Comparison of ENCODE assay signal across 13 cellular contexts in genomic region chr5:169299651-169300467, GRCh38. TPM values are rescaled to one million over a fixed set of nuclear protein-coding genes. Genes with fewer than 3 reads are reported as not detected.
A peak's percentile ranks its signal among the peaks of the same experiment; 100 is the strongest.
DNase-seq lines count a peak whose midpoint lies in the region; ATAC-seq, FAIRE-seq and TF ChIP-seq lines count a peak whose summit lies in the region.
"Had no signal": no experiment of that assay in that cellular context is flagged by ENCODE, and none has a peak within 500 bp of the region (broad histone marks: within the 10 kb centered on the region; RNA-seq: fewer than 3 reads in every experiment).

No MANE protein-coding gene starts in this region.

- no peak for FAIRE-seq in GM12892 (lab: Jason Lieb, UNC)
- FAIRE-seq: A204.1, HTR-8/SVneo had no signal

- H3K4me1 Mint-ChIP-seq in neural crest cell = peaks cover 23% of the 10 kb centered on the region
- H3K4me1 Mint-ChIP-seq: activated CD4-positive, alpha-beta T cell treated with anti-CD3 and anti-CD28 coated beads, Interleukin-2, amount 10 ng/mL, durations not matched to agents 24 days and 14 days had no signal

- ATAC-seq in Right ventricle myocardium superior (ENCODE audit: poor library complexity) (no peak), left ventricle myocardium superior (no peak), HG03045 (IDR thresholded peaks at IDR 0.05; ENCODE audit: unreplicated experiment) (no peak)

- intact Hi-C loops in Right ventricle myocardium superior (cut with DNase I) (loop anchor here (5.0 to 10.0 kb wide), 3 partner anchors 245 to 618 kb away; no protein-coding TSS in a partner anchor), left ventricle myocardium superior (cut with micrococcal nuclease) (loop anchor here (10.0 kb wide), 1 partner anchor 295 kb away; no protein-coding TSS in a partner anchor)

- H3K9me3 Mint-ChIP-seq in neural crest cell = no peaks in the 10 kb centered on the region
- H3K9me3 Mint-ChIP-seq: activated CD4-positive, alpha-beta T cell treated with anti-CD3 and anti-CD28 coated beads, Interleukin-2, amount 10 ng/mL, durations not matched to agents 24 days and 14 days; stimulated activated naive CD8-positive, alpha-beta T cell treated with anti-CD3 and anti-CD28 coated beads, Interleukin-15, Interleukin-2, amounts not matched to agents 100 ng/mL and 50 ng/mL, for 24 hours had no signal

- no peak overlapping the region for H3K27ac Mint-ChIP-seq in neural crest cell (ENCODE audit: unreplicated experiment)
- H3K27ac Mint-ChIP-seq: activated CD4-positive, alpha-beta T cell treated with anti-CD3 and anti-CD28 coated beads, Interleukin-2, amount 10 ng/mL, durations not matched to agents 24 days and 14 days; stimulated activated naive CD8-positive, alpha-beta T cell treated with anti-CD3 and anti-CD28 coated beads, Interleukin-15, Interleukin-2, amounts not matched to agents 100 ng/mL and 50 ng/mL, for 24 hours had no signal

- H3K36me3 Mint-ChIP-seq in neural crest cell (ENCODE audit: low read depth) = no peaks in the 10 kb centered on the region

- H3K4me3 Mint-ChIP-seq in neural crest cell = peak overlapping the region; percentile 80
- H3K4me3 Mint-ChIP-seq: activated CD4-positive, alpha-beta T cell treated with anti-CD3 and anti-CD28 coated beads, Interleukin-2, amount 10 ng/mL, durations not matched to agents 24 days and 14 days; stimulated activated naive CD8-positive, alpha-beta T cell treated with anti-CD3 and anti-CD28 coated beads, Interleukin-15, Interleukin-2, amounts not matched to agents 100 ng/mL and 50 ng/mL, for 24 hours had no signal

- peak overlapping the region; percentile 46 for H3K4me3 ChIP-seq in fibroblast of mammary gland (ENCODE audit: control insufficient read depth, low read depth, low read length)

- TF ChIP-seq POLR2A in GM12892 (IDR thresholded peaks at IDR 0.05; ENCODE audit: low read depth, low read length) = no peak

- no peak for TF ChIP-seq CTCF in fibroblast of mammary gland (conservative IDR thresholded peaks at IDR 0.05; ENCODE audit: control insufficient read depth, insufficient read depth, low read depth, low read length)
- TF ChIP-seq CTCF in neural crest cell (conservative IDR thresholded peaks at IDR 0.05) = no peak

- peaks cover 81% of the 10 kb centered on the region for H3K27me3 Mint-ChIP-seq in neural crest cell (ENCODE audit: low read depth)

- DNase-seq in Right ventricle myocardium superior (peak; percentile 44), left ventricle myocardium superior (no peak), fibroblast of mammary gland (ENCODE audit: low read depth) (peak; percentile 28), neural crest cell (ENCODE audit: low read depth, low spot score) (no peak), T-helper 1 cell (no peak), DMS53 (lab: John Stamatoyannopoulos, UW) (no peak), GM12892 (ENCODE audit: insufficient read length) (no peak)
- DNase-seq: activated CD4-positive, alpha-beta T cell treated with anti-CD3 and anti-CD28 coated beads, Interleukin-2, amount 10 ng/mL, durations not matched to agents 24 days and 14 days; NCI-H82 had no signal

RNA-seq across cellular contexts. Expression of gene SLIT3, which starts 1.1 kb away (rescaled TPM):
- total RNA-seq in Right ventricle myocardium superior (12.5 TPM), left ventricle myocardium superior (8.4 TPM), neural crest cell (12.6 and 13.3 TPM in 2 replicates)
- polyA plus RNA-seq in GM12892 (2012; ENCODE audit: missing spikeins) = not detected

Comparison
In these comparisons a context has a peak if more than half of its experiments do, and no peak if none do; other contexts are left out.
1. DNase-seq: peak in Right ventricle myocardium superior (single experiment) and fibroblast of mammary gland (single experiment); none in left ventricle myocardium superior (single experiment), neural crest cell (single experiment), T-helper 1 cell (0 of 5), DMS53 (single experiment) and GM12892 (single experiment).